Comparison of ENCODE assay signal across 8 cellular contexts in the genomic region with DNA sequence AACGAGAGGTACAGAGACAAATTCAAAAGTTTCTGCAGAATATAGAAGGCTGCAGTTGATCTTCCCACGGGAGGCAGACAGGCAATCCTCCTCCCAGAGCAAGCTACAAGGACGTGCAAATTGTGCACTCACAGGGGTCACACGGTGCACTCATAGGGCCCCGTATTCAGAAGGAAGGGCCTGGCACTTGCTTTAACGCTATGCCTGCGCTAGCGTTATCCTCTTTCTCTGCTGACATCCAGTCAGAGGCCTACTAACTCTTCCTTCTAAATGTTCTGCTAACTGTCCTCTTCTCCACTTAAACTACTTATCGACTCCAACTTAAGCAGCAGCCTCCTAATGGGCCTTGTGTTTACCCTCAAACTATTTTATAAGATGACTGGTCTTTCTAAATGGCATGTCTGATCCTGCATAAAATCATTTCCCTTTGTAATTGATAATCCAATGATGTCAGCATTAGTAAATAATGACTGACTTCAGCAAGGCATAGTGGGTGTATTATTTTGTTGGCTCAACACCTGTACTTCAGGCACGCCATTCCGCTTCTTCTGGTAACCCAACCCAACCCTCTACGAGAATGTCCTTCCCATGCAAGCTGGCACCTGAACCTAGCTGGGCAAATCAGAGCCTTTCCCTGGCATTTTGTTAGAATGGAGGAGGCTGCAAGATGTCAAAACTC. TPM values are rescaled to one million over a fixed set of nuclear protein-coding genes. Genes with fewer than 3 reads are reported as not detected.
DNase-seq lines count a peak whose midpoint lies in the region; ATAC-seq and TF ChIP-seq lines count a peak whose summit lies in the region.

No MANE protein-coding gene starts in this region.

- BruUV-seq in Calu3 (replicated peaks; lab: Mats Ljungman, UMichigan): no TSS peak

- CTCF ChIA-PET in Calu3 (lab: Charles Lee): no interaction called here

- peaks cover 8% of the 10 kb centered on the region for H3K36me3 ChIP-seq in OCI-LY3 (replicated peaks; ENCODE audit: low read depth, low read length)
- no peaks in the 10 kb centered on the region for H3K36me3 ChIP-seq in neural progenitor cell

- intact Hi-C loops in Calu3 (cut with micrococcal nuclease; ENCODE audit: unreplicated experiment): loop anchor here (10.0 kb wide), 1 partner anchor 48 kb away; no protein-coding TSS in a partner anchor

- in situ Hi-C loops in KBM-7 (cut with MboI; ENCODE audit: low pct_unique_long_range_greater_than_20kb, low sequenced_read_pairs): no loop called here

- H3K27me3 Mint-ChIP-seq in Calu3 (ENCODE audit: unreplicated experiment) (no peaks in the 10 kb centered on the region), neural progenitor cell (ENCODE audit: insufficient read depth, low read depth) (peaks cover 2% of the 10 kb centered on the region)

- peak overlapping the region; percentile 94 for H3K4me3 ChIP-seq in OCI-LY3 (ENCODE audit: low read length)
- H3K4me3 ChIP-seq in epithelial cell of esophagus (ENCODE audit: low read length): peak overlapping the region; percentile 91
- H3K4me3 ChIP-seq in neural progenitor cell: no peak overlapping the region

- H3K9me3 ChIP-seq in OCI-LY3 (ENCODE audit: insufficient read depth, low read length) (no peaks in the 10 kb centered on the region), neural progenitor cell (ENCODE audit: low read depth) (no peaks in the 10 kb centered on the region)

- H3K27ac Mint-ChIP-seq in Calu3 (ENCODE audit: unreplicated experiment) (peak overlapping the region; percentile 88), neural progenitor cell (no peak overlapping the region)

- peaks cover 67% of the 10 kb centered on the region for H3K79me2 ChIP-seq in OCI-LY3 (ENCODE audit: low read length)
- H3K79me2 ChIP-seq in neural progenitor cell (ENCODE audit: low read depth): peaks cover 71% of the 10 kb centered on the region

- H3K4me1 Mint-ChIP-seq in Calu3 (ENCODE audit: low read depth, unreplicated experiment) (peaks cover 42% of the 10 kb centered on the region), neural progenitor cell (peaks cover 27% of the 10 kb centered on the region)

- DNase-seq in Calu3 (peak; percentile 5), epithelial cell of esophagus (ENCODE audit: low read depth) (peak; percentile 98), neural progenitor cell (ENCODE audit: low spot score) (no peak), KBM-7 (no peak), amygdala (lab: John Stamatoyannopoulos, UW) (no peak)

- ATAC-seq in GM19035 (IDR thresholded peaks at IDR 0.05; ENCODE audit: unreplicated experiment): no peak
- ATAC-seq in HG02610 (IDR thresholded peaks at IDR 0.05; ENCODE audit: unreplicated experiment): no peak

- no peak overlapping the region for H3K27ac ChIP-seq in OCI-LY3 (ENCODE audit: low read length)
- no peak overlapping the region for H3K27ac ChIP-seq in neural progenitor cell

- H3F3A ChIP-seq in neural progenitor cell (ENCODE audit: low read depth): no peaks in the 10 kb centered on the region

- H2AFZ ChIP-seq in OCI-LY3 (ENCODE audit: low read depth, low read length): no peak overlapping the region
- H2AFZ ChIP-seq in neural progenitor cell (replicated peaks): no peak overlapping the region

- peak overlapping the region; percentile 84; the same call in 1 of the 2 replicates for H3K4me2 ChIP-seq in OCI-LY3 (ENCODE audit: low read length)
- no peak overlapping the region for H3K4me2 ChIP-seq in neural progenitor cell

- no peak overlapping the region for H3K9ac ChIP-seq in OCI-LY3 (ENCODE audit: low read length)
- no peak overlapping the region for H3K9ac ChIP-seq in neural progenitor cell

- H3K9me3 Mint-ChIP-seq in Calu3 (ENCODE audit: low read depth, unreplicated experiment) (no peaks in the 10 kb centered on the region), neural progenitor cell (peaks cover 11% of the 10 kb centered on the region)

- H3K4me1 ChIP-seq in OCI-LY3 (ENCODE audit: low read length) (peaks cover 19% of the 10 kb centered on the region), neural progenitor cell (peaks cover 9% of the 10 kb centered on the region)

- H4K20me1 ChIP-seq in OCI-LY3 (ENCODE audit: insufficient read depth, low read length): peaks cover 31% of the 10 kb centered on the region
- H4K20me1 ChIP-seq in neural progenitor cell (ENCODE audit: low read depth): peaks cover 29% of the 10 kb centered on the region

- H3K36me3 Mint-ChIP-seq in Calu3 (ENCODE audit: insufficient read depth, unreplicated experiment) (peaks cover 30% of the 10 kb centered on the region), neural progenitor cell (peaks cover 21% of the 10 kb centered on the region)

- TF ChIP-seq CTCF in Calu3 (IDR thresholded peaks at IDR 0.05; ENCODE audit: unreplicated experiment) (no peak), OCI-LY3 (IDR thresholded peaks at IDR 0.05; ENCODE audit: low read depth, low read length) (no peak), epithelial cell of esophagus (IDR thresholded peaks at IDR 0.05; ENCODE audit: insufficient read depth, low read depth, low read length, missing control alignments) (no peak), neural progenitor cell (IDR thresholded peaks at IDR 0.05) (no peak)

- H3K4me3 Mint-ChIP-seq in Calu3 (ENCODE audit: low read depth, unreplicated experiment) (peak overlapping the region; percentile 80), neural progenitor cell (peak overlapping the region; percentile 44)

- H3K27me3 ChIP-seq in OCI-LY3 (ENCODE audit: low read depth, low read length) (no peaks in the 10 kb centered on the region), neural progenitor cell (no peaks in the 10 kb centered on the region)

RNA-seq across cellular contexts. Expression of gene IFNGR1, which starts 2.2 kb away (rescaled TPM):
- 22.6 and 26.4 TPM in 2 replicates for total RNA-seq in Calu3 (2022)
- 22.7 and 34.0 TPM in 2 replicates for total RNA-seq in neural progenitor cell (ENCODE audit: low replicate concordance)

RNA-seq across cellular contexts. Expression of gene IL22RA2, which starts 43.6 kb away (rescaled TPM):
- not detected in 2 replicates for total RNA-seq in Calu3 (2022)
- total RNA-seq in neural progenitor cell (ENCODE audit: low replicate concordance): not detected in 2 replicates

Comparison
In these comparisons a context has a peak if more than half of its experiments do, and no peak if none do; other contexts are left out.
1. DNase-seq: peak in Calu3 (single experiment) and epithelial cell of esophagus (single experiment); none in neural progenitor cell (single experiment), KBM-7 (single experiment) and amygdala (0 of 56).